1 cellular context compared by ENCODE assay signal in the genomic region with DNA sequence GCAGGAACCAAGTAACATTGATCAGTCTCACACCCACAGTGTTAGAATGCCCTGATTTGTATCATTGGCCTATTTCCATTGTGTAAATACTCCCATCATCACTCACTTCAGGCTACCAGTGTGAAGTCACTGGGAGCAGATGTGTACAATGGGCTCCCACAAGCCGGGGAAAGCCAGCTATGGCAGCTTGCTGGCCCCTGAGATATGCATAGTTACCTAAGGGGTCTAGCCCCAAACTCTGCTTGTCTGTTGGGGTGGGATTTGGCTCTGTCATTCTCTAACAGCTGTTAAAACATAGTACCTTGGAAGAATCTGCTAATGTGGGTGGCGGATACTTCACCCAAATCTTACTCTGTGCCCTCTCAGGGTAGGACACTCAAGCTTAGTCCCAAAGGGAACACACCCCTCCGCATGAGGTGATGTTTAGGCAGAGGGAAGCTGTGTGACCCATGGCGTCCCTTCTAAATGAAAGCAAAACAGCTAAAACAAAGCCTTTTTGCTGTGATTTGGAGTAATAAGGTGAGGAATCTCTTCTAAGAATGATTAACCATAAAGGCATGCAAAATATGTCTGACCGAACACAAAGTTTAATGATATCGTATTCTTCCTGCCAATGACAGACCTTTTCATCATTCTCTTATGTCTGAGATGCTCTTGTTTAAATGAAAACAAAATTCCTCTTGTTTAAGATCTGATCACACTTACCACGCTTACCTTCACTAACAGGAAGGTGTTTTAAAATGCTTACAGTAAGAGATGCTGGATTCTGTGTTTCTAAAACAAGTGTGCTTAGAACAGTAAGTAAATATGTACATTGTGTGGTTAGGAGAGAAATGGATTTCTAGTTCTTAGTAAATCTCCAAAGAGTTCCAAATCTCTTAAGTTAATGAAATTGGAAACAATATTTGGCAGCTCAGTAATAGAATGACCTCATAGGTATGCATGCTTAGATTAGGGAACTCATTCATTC.
TF ChIP-seq lines count a peak whose summit lies in the region.

No MANE protein-coding gene starts in this region.

TF ChIP-seq in IMR-90, 13 proteins besides CTCF, POLR2A, EP300 and RAD21:
- no peak for TF ChIP-seq CHD1 (IDR thresholded peaks at IDR 0.05; ENCODE audit: low read depth, low read length)
- no peak for TF ChIP-seq RFX5 (IDR thresholded peaks at IDR 0.05; ENCODE audit: low read depth, low read length)
- no peak for TF ChIP-seq FOS (IDR thresholded peaks at IDR 0.05; ENCODE audit: low read depth, low read length)
- TF ChIP-seq BHLHE40 (IDR thresholded peaks at IDR 0.05; ENCODE audit: low read depth, low read length), result no peak
- no peak for TF ChIP-seq SMC3 (IDR thresholded peaks at IDR 0.05; ENCODE audit: low read depth, low read length)
- TF ChIP-seq, protein P1, sequence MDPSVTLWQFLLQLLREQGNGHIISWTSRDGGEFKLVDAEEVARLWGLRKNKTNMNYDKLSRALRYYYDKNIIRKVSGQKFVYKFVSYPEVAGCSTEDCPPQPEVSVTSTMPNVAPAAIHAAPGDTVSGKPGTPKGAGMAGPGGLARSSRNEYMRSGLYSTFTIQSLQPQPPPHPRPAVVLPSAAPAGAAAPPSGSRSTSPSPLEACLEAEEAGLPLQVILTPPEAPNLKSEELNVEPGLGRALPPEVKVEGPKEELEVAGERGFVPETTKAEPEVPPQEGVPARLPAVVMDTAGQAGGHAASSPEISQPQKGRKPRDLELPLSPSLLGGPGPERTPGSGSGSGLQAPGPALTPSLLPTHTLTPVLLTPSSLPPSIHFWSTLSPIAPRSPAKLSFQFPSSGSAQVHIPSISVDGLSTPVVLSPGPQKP (IDR thresholded peaks at IDR 0.05; ENCODE audit: borderline replicate concordance, low read depth, low read length), result no peak
- TF ChIP-seq, protein P2, sequence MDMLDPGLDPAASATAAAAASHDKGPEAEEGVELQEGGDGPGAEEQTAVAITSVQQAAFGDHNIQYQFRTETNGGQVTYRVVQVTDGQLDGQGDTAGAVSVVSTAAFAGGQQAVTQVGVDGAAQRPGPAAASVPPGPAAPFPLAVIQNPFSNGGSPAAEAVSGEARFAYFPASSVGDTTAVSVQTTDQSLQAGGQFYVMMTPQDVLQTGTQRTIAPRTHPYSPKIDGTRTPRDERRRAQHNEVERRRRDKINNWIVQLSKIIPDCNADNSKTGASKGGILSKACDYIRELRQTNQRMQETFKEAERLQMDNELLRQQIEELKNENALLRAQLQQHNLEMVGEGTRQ (IDR thresholded peaks at IDR 0.05; ENCODE audit: low read depth, low read length), result no peak
- no peak for TF ChIP-seq MXI1 (IDR thresholded peaks at IDR 0.05; ENCODE audit: borderline replicate concordance, low read depth, low read length)
- no peak for TF ChIP-seq CEBPB (IDR thresholded peaks at IDR 0.05; ENCODE audit: low read depth, low read length)
- no peak for TF ChIP-seq RCOR1 (IDR thresholded peaks at IDR 0.05; ENCODE audit: insufficient replicate concordance, low read length)
- TF ChIP-seq MAZ (IDR thresholded peaks at IDR 0.05; ENCODE audit: borderline replicate concordance, low read depth, low read length), result no peak
- TF ChIP-seq MAFK (IDR thresholded peaks at IDR 0.05; ENCODE audit: low read depth, low read length), result no peak
- no peak for TF ChIP-seq NFE2L2 (IDR thresholded peaks at IDR 0.05; ENCODE audit: low read depth, low read length)
